ENCODE assay signal across 26 cellular contexts in genomic region chr7:98213296-98213873, GRCh38. TPM values are rescaled to one million over a fixed set of nuclear protein-coding genes. Genes with fewer than 3 reads are reported as not detected.
DNase-seq lines count a peak whose midpoint lies in the region; ATAC-seq and TF ChIP-seq lines count a peak whose summit lies in the region.
"Had no signal": no experiment of that assay in that cellular context is flagged by ENCODE, and none has a peak within 500 bp of the region (broad histone marks: within the 10 kb centered on the region; RNA-seq: fewer than 3 reads in every experiment).

No MANE protein-coding gene starts in this region.

- peak overlapping the region; percentile 52 for H3K27ac Mint-ChIP-seq in activated CD8-positive, alpha-beta T cell treated with anti-CD3 and anti-CD28 coated beads, Interleukin-2, amount 10 ng/mL, durations not matched to agents 7 days and 5 days
- no peak overlapping the region for H3K27ac Mint-ChIP-seq in activated CD8-positive, alpha-beta T cell treated with anti-CD3 and anti-CD28 coated beads for 36 hours
- H3K27ac Mint-ChIP-seq in WTC11: no peak overlapping the region
- H3K27ac Mint-ChIP-seq: activated CD4-positive, alpha-beta T cell treated with anti-CD3 and anti-CD28 coated beads, Interleukin-2, amount 10 ng/mL, durations not matched to agents 7 days and 5 days; dendritic cell treated with granulocyte-macrophage colony-stimulating factor and Interleukin-4, amounts not matched to agents 40 ng/mL and 50 ng/mL, for 4 days; stimulated activated memory B cell treated with anti-CD40 and anti-IgM and Interleukin-4, amounts not matched to agents 10 μg/mL and 1 μg/mL and 100 μg/mL, for 72 hours had no signal

- intact Hi-C loops in activated CD8-positive, alpha-beta T cell treated with anti-CD3 and anti-CD28 coated beads for 36 hours (cut with micrococcal nuclease): no loop called here
- intact Hi-C loops in upper lobe of right lung (cut with DNase I): no loop called here

- H3K4me2 ChIP-seq in MM.1S (ENCODE audit: low read depth, low read length): no peak overlapping the region
- H3K4me2 ChIP-seq: hepatocyte had no signal

- H3K4me3 ChIP-seq in upper lobe of right lung: no peak overlapping the region
- H3K4me3 ChIP-seq in MM.1S (ENCODE audit: low read length): no peak overlapping the region
- H3K4me3 ChIP-seq: adrenal gland, hepatocyte, K562, ovary, transverse colon had no signal

- no peak overlapping the region for H3K9ac ChIP-seq in MM.1S (ENCODE audit: low read length)

- no peak overlapping the region for H3K4me3 Mint-ChIP-seq in activated CD8-positive, alpha-beta T cell treated with anti-CD3 and anti-CD28 coated beads, Interleukin-2, amount 10 ng/mL, durations not matched to agents 7 days and 5 days
- no peak overlapping the region for H3K4me3 Mint-ChIP-seq in activated CD8-positive, alpha-beta T cell treated with anti-CD3 and anti-CD28 coated beads for 36 hours
- no peak overlapping the region for H3K4me3 Mint-ChIP-seq in WTC11
- H3K4me3 Mint-ChIP-seq: activated CD4-positive, alpha-beta T cell treated with anti-CD3 and anti-CD28 coated beads, Interleukin-2, amount 10 ng/mL, durations not matched to agents 7 days and 5 days; dendritic cell treated with granulocyte-macrophage colony-stimulating factor and Interleukin-4, amounts not matched to agents 40 ng/mL and 50 ng/mL, for 4 days; stimulated activated memory B cell treated with anti-CD40 and anti-IgM and Interleukin-4, amounts not matched to agents 10 μg/mL and 1 μg/mL and 100 μg/mL, for 72 hours had no signal

- H3K4me1 Mint-ChIP-seq in activated CD8-positive, alpha-beta T cell treated with anti-CD3 and anti-CD28 coated beads, Interleukin-2, amount 10 ng/mL, durations not matched to agents 7 days and 5 days (ENCODE audit: low read depth): peaks cover 8% of the 10 kb centered on the region
- peaks cover 6% of the 10 kb centered on the region for H3K4me1 Mint-ChIP-seq in activated CD8-positive, alpha-beta T cell treated with anti-CD3 and anti-CD28 coated beads for 36 hours (ENCODE audit: low read depth)
- H3K4me1 Mint-ChIP-seq in WTC11: peaks cover 7% of the 10 kb centered on the region

- no peak for DNase-seq in activated CD8-positive, alpha-beta T cell treated with anti-CD3 and anti-CD28 coated beads, Interleukin-2, amount 10 ng/mL, durations not matched to agents 7 days and 5 days
- DNase-seq in activated CD8-positive, alpha-beta T cell treated with anti-CD3 and anti-CD28 coated beads for 36 hours: no peak
- DNase-seq in WTC11 (ENCODE audit: low spot score) (peak; percentile 6), mesenteric fat pad (ENCODE audit: low spot score) (peak; percentile 69), upper lobe of right lung (peak; percentile 51), MM.1S (no peak)
- DNase-seq: 8988T; activated CD4-positive, alpha-beta T cell treated with anti-CD3 and anti-CD28 coated beads, Interleukin-2, amount 10 ng/mL, durations not matched to agents 7 days and 5 days; activated gamma-delta T cell treated with Interleukin-2 at 50 U/mL for 16 hours; NCI-H1694 treated with DMSO at 0.1 percent for 48 hours; NCI-H2227 treated with DMSO at 0.1 percent for 48 hours; NCI-H774; OCI-M1; SIG-M5; transverse colon had no signal

- no peak for ATAC-seq in activated CD8-positive, alpha-beta T cell treated with anti-CD3 and anti-CD28 coated beads, Interleukin-2, amount 10 ng/mL, durations not matched to agents 7 days and 5 days
- no peak for ATAC-seq in activated CD8-positive, alpha-beta T cell treated with anti-CD3 and anti-CD28 coated beads for 36 hours
- ATAC-seq in WTC11 (no peak), upper lobe of right lung (no peak), HG03159 (IDR thresholded peaks at IDR 0.05; ENCODE audit: unreplicated experiment) (no peak), GM19395 (IDR thresholded peaks at IDR 0.05; ENCODE audit: unreplicated experiment) (no peak)
- ATAC-seq: K562; sciatic nerve; stimulated activated memory B cell treated with anti-CD40 and anti-IgM and Interleukin-4, amounts not matched to agents 10 μg/mL and 1 μg/mL and 100 μg/mL, for 72 hours had no signal

- peaks cover 4% of the 10 kb centered on the region; the same call in 1 of the 2 replicates for H3F3A ChIP-seq in MM.1S (ENCODE audit: insufficient read depth, low read length)

- POLR2A ChIA-PET in activated CD8-positive, alpha-beta T cell treated with anti-CD3 and anti-CD28 coated beads, Interleukin-2, amount 10 ng/mL, durations not matched to agents 7 days and 5 days (lab: Charles Lee): interaction anchor here (0.6 to 1.4 kb wide), 2 partner anchors 10 to 562 kb away, joined by 4 to 6 read pairs; no protein-coding TSS in a partner anchor
- POLR2A ChIA-PET in activated CD8-positive, alpha-beta T cell treated with anti-CD3 and anti-CD28 coated beads for 36 hours (lab: Charles Lee): interaction anchor here (0.7 kb wide), 1 partner anchor 15 kb away, joined by 3 read pairs; no protein-coding TSS in a partner anchor
- POLR2A ChIA-PET in WTC11 (lab: Charles Lee): no interaction called here

- H3K36me3 ChIP-seq in upper lobe of right lung (peaks cover 7% of the 10 kb centered on the region), MM.1S (replicated peaks; ENCODE audit: insufficient read depth, low read length) (no peaks in the 10 kb centered on the region)
- H3K36me3 ChIP-seq: ovary, transverse colon had no signal

- TF ChIP-seq CTCF in activated CD8-positive, alpha-beta T cell treated with anti-CD3 and anti-CD28 coated beads for 36 hours (IDR thresholded peaks at IDR 0.05): no peak
- TF ChIP-seq CTCF in WTC11 (IDR thresholded peaks at IDR 0.05): no peak
- no peak for TF ChIP-seq CTCF in upper lobe of right lung (IDR thresholded peaks at IDR 0.05)
- TF ChIP-seq CTCF in MM.1S (IDR thresholded peaks at IDR 0.05; ENCODE audit: low read length): no peak

- no peaks in the 10 kb centered on the region for H3K4me1 ChIP-seq in upper lobe of right lung
- no peaks in the 10 kb centered on the region for H3K4me1 ChIP-seq in MM.1S (ENCODE audit: low read length)
- H3K4me1 ChIP-seq: adrenal gland had no signal

- no peaks in the 10 kb centered on the region for H3K9me2 ChIP-seq in MM.1S (replicated peaks; ENCODE audit: insufficient read depth, low read length)

- H3K27me3 ChIP-seq in upper lobe of right lung (no peaks in the 10 kb centered on the region), MM.1S (replicated peaks; ENCODE audit: insufficient read depth, low read length) (no peaks in the 10 kb centered on the region)
- H3K27me3 ChIP-seq: adrenal gland, hepatocyte, ovary had no signal

- no peak overlapping the region for H3K27ac ChIP-seq in upper lobe of right lung
- no peak overlapping the region for H3K27ac ChIP-seq in MM.1S (ENCODE audit: low read length)
- H3K27ac ChIP-seq: adrenal gland, epithelial cell of prostate, hepatocyte, ovary, transverse colon had no signal

- H4K20me1 ChIP-seq in MM.1S (ENCODE audit: insufficient read depth, low read length): no peaks in the 10 kb centered on the region

- no peak overlapping the region for H2AFZ ChIP-seq in MM.1S (ENCODE audit: low read length)
- H2AFZ ChIP-seq: hepatocyte had no signal

- CTCF ChIA-PET in activated CD8-positive, alpha-beta T cell treated with anti-CD3 and anti-CD28 coated beads, Interleukin-2, amount 10 ng/mL, durations not matched to agents 7 days and 5 days (lab: Charles Lee): no interaction called here
- CTCF ChIA-PET in activated CD8-positive, alpha-beta T cell treated with anti-CD3 and anti-CD28 coated beads for 36 hours (lab: Charles Lee): no interaction called here
- CTCF ChIA-PET in WTC11 (lab: Charles Lee): no interaction called here

- H3K9me3 ChIP-seq in upper lobe of right lung (no peaks in the 10 kb centered on the region), MM.1S (replicated peaks; ENCODE audit: insufficient read depth, low read length) (no peaks in the 10 kb centered on the region)
- H3K9me3 ChIP-seq: adrenal gland, ovary, transverse colon had no signal

- no peaks in the 10 kb centered on the region for H3K9me3 Mint-ChIP-seq in activated CD8-positive, alpha-beta T cell treated with anti-CD3 and anti-CD28 coated beads, Interleukin-2, amount 10 ng/mL, durations not matched to agents 7 days and 5 days (ENCODE audit: insufficient read depth)
- no peaks in the 10 kb centered on the region for H3K9me3 Mint-ChIP-seq in activated CD8-positive, alpha-beta T cell treated with anti-CD3 and anti-CD28 coated beads for 36 hours
- no peaks in the 10 kb centered on the region for H3K9me3 Mint-ChIP-seq in WTC11
- H3K9me3 Mint-ChIP-seq: activated CD4-positive, alpha-beta T cell treated with anti-CD3 and anti-CD28 coated beads, Interleukin-2, amount 10 ng/mL, durations not matched to agents 7 days and 5 days; dendritic cell treated with granulocyte-macrophage colony-stimulating factor and Interleukin-4, amounts not matched to agents 40 ng/mL and 50 ng/mL, for 4 days; stimulated activated memory B cell treated with anti-CD40 and anti-IgM and Interleukin-4, amounts not matched to agents 10 μg/mL and 1 μg/mL and 100 μg/mL, for 72 hours had no signal

- H3K27me3 Mint-ChIP-seq in activated CD8-positive, alpha-beta T cell treated with anti-CD3 and anti-CD28 coated beads, Interleukin-2, amount 10 ng/mL, durations not matched to agents 7 days and 5 days (ENCODE audit: low read depth): peaks cover 4% of the 10 kb centered on the region
- no peaks in the 10 kb centered on the region for H3K27me3 Mint-ChIP-seq in activated CD8-positive, alpha-beta T cell treated with anti-CD3 and anti-CD28 coated beads for 36 hours
- no peaks in the 10 kb centered on the region for H3K27me3 Mint-ChIP-seq in WTC11 (ENCODE audit: low read depth)
- H3K27me3 Mint-ChIP-seq: activated CD4-positive, alpha-beta T cell treated with anti-CD3 and anti-CD28 coated beads, Interleukin-2, amount 10 ng/mL, durations not matched to agents 7 days and 5 days had no signal

- peaks cover 25% of the 10 kb centered on the region for H3K79me2 ChIP-seq in MM.1S (ENCODE audit: low read length)
- H3K79me2 ChIP-seq: hepatocyte had no signal

- H3K36me3 Mint-ChIP-seq in activated CD8-positive, alpha-beta T cell treated with anti-CD3 and anti-CD28 coated beads, Interleukin-2, amount 10 ng/mL, durations not matched to agents 7 days and 5 days (ENCODE audit: low read depth): peaks cover 4% of the 10 kb centered on the region
- no peaks in the 10 kb centered on the region for H3K36me3 Mint-ChIP-seq in activated CD8-positive, alpha-beta T cell treated with anti-CD3 and anti-CD28 coated beads for 36 hours (ENCODE audit: low read depth)
- H3K36me3 Mint-ChIP-seq in WTC11: no peaks in the 10 kb centered on the region

TF ChIP-seq in WTC11, 78 proteins besides CTCF, POLR2A, EP300 and RAD21 (continues in another document):
- TF ChIP-seq ZNF416 (CRISPR knock-in tag; IDR thresholded peaks at IDR 0.05): no peak

RNA-seq across cellular contexts. Expression of gene BHLHA15, which starts 2.1 kb away (rescaled TPM):
- not detected for total RNA-seq in activated CD8-positive, alpha-beta T cell treated with anti-CD3 and anti-CD28 coated beads, Interleukin-2, amount 10 ng/mL, durations not matched to agents 7 days and 5 days
- total RNA-seq in activated CD8-positive, alpha-beta T cell treated with anti-CD3 and anti-CD28 coated beads for 36 hours: under 1 TPM in 1 of 2 experiments, not detected in 1; 0.94 TPM
- total RNA-seq in WTC11 (2021) (2.7 to 3.3 TPM (median 2.8 TPM) in 3 replicates), mesenteric fat pad (0.67 TPM), upper lobe of right lung (0.81 TPM)
- total RNA-seq: activated CD4-positive, alpha-beta T cell treated with anti-CD3 and anti-CD28 coated beads, Interleukin-2, amount 10 ng/mL, durations not matched to agents 7 days and 5 days; myocyte; sciatic nerve had no signal

RNA-seq across cellular contexts. Expression of gene TECPR1, which starts 38.6 kb away (rescaled TPM):
- total RNA-seq in activated CD8-positive, alpha-beta T cell treated with anti-CD3 and anti-CD28 coated beads, Interleukin-2, amount 10 ng/mL, durations not matched to agents 7 days and 5 days: 10 to 100 TPM; 49.3 to 55.9 TPM
- total RNA-seq in activated CD8-positive, alpha-beta T cell treated with anti-CD3 and anti-CD28 coated beads for 36 hours: 10 to 100 TPM; 25.6 to 25.7 TPM
- total RNA-seq in WTC11 (2021) (17.6 to 21.5 TPM (median 18.4 TPM) in 3 replicates), mesenteric fat pad (25.5 TPM), upper lobe of right lung (55.2 TPM)

Comparison
In these comparisons a context has a peak if more than half of its experiments do, and no peak if none do; other contexts are left out.
1. DNase-seq: peak in WTC11 (single experiment), mesenteric fat pad (single experiment) and upper lobe of right lung (single experiment); none in activated CD8-positive, alpha-beta T cell treated with anti-CD3 and anti-CD28 coated beads, Interleukin-2, amount 10 ng/mL, durations not matched to agents 7 days and 5 days (single experiment), activated CD8-positive, alpha-beta T cell treated with anti-CD3 and anti-CD28 coated beads for 36 hours (single experiment) and MM.1S (single experiment).